18 cellular contexts compared by ENCODE assay signal in genomic region chr2:102698369-102699111, GRCh38.
DNase-seq lines count a peak whose midpoint lies in the region; ATAC-seq and TF ChIP-seq lines count a peak whose summit lies in the region.
"Had no signal": no experiment of that assay in that cellular context is flagged by ENCODE, and none has a peak within 500 bp of the region (broad histone marks: within the 10 kb centered on the region; RNA-seq: fewer than 3 reads in every experiment).

No MANE protein-coding gene starts in this region.

- H3K27ac Mint-ChIP-seq in endodermal cell = no peak overlapping the region
- H3K27ac Mint-ChIP-seq: activated naive CD4-positive, alpha-beta T cell treated with anti-CD3 and anti-CD28 coated beads, Interleukin-2, amount 50 U/mL, for 24 hours; effector memory CD8-positive, alpha-beta T cell had no signal

- H3K4me3 ChIP-seq in SJCRH30 (no peak overlapping the region), endodermal cell (ENCODE audit: low read length) (no peak overlapping the region)
- H3K4me3 ChIP-seq: cardiac muscle cell, prostate gland, tibial artery had no signal

- H3K9ac ChIP-seq in endodermal cell (ENCODE audit: extremely low read depth, low read length, poor library complexity, severe bottlenecking) = no peak overlapping the region

- DNase-seq in DMS153 (lab: John Stamatoyannopoulos, UW) (peak; percentile 65), HPDE6-E6E7 (ENCODE audit: extremely low spot score) (peak; percentile 45), SJCRH30 (peak; percentile 21 to 26), left colon (peak; percentile 65 to 66), globus pallidus (ENCODE audit: low spot score) (no peak), endodermal cell (no peak), kidney glomerular epithelial cell (lab: John Stamatoyannopoulos, UW) (no peak), midbrain (lab: John Stamatoyannopoulos, UW) (no peak)
- DNase-seq: AML-193; DND-41; effector memory CD8-positive, alpha-beta T cell; naive B cell; NCI-H1092 treated with DMSO at 0.1 percent for 48 hours; tibial artery had no signal

- H3K4me1 Mint-ChIP-seq in endodermal cell = no peaks in the 10 kb centered on the region
- H3K4me1 Mint-ChIP-seq: activated naive CD4-positive, alpha-beta T cell treated with anti-CD3 and anti-CD28 coated beads, Interleukin-2, amount 50 U/mL, for 24 hours; naive B cell had no signal

- H3K4me3 Mint-ChIP-seq in endodermal cell = no peak overlapping the region
- H3K4me3 Mint-ChIP-seq: activated naive CD4-positive, alpha-beta T cell treated with anti-CD3 and anti-CD28 coated beads, Interleukin-2, amount 50 U/mL, for 24 hours; effector memory CD8-positive, alpha-beta T cell; naive B cell had no signal

- no peaks in the 10 kb centered on the region for H3K36me3 Mint-ChIP-seq in endodermal cell (ENCODE audit: low read depth)
- H3K36me3 Mint-ChIP-seq: activated naive CD4-positive, alpha-beta T cell treated with anti-CD3 and anti-CD28 coated beads, Interleukin-2, amount 50 U/mL, for 24 hours; naive B cell had no signal

- no peaks in the 10 kb centered on the region for H3K27me3 Mint-ChIP-seq in endodermal cell (ENCODE audit: insufficient read depth)
- H3K27me3 Mint-ChIP-seq: activated naive CD4-positive, alpha-beta T cell treated with anti-CD3 and anti-CD28 coated beads, Interleukin-2, amount 50 U/mL, for 24 hours had no signal

- H3K9me3 Mint-ChIP-seq in endodermal cell = no peaks in the 10 kb centered on the region
- H3K9me3 Mint-ChIP-seq: activated naive CD4-positive, alpha-beta T cell treated with anti-CD3 and anti-CD28 coated beads, Interleukin-2, amount 50 U/mL, for 24 hours; effector memory CD8-positive, alpha-beta T cell had no signal

- H3K36me3 ChIP-seq in SJCRH30 (no peaks in the 10 kb centered on the region), endodermal cell (ENCODE audit: control insufficient read depth, insufficient read depth, low read length) (no peaks in the 10 kb centered on the region)
- H3K36me3 ChIP-seq: cardiac muscle cell, prostate gland, tibial artery had no signal

- H3K27ac ChIP-seq in SJCRH30 (no peak overlapping the region), endodermal cell (ENCODE audit: low read depth, low read length) (no peak overlapping the region)
- H3K27ac ChIP-seq: cardiac muscle cell, prostate gland, tibial artery had no signal

- ATAC-seq in left colon = peak; percentile 77
- ATAC-seq: effector memory CD8-positive, alpha-beta T cell; HepG2 had no signal

- H3K4me1 ChIP-seq in SJCRH30 = no peaks in the 10 kb centered on the region
- no peaks in the 10 kb centered on the region for H3K4me1 ChIP-seq in endodermal cell (ENCODE audit: control insufficient read depth, insufficient read depth, low read length)
- H3K4me1 ChIP-seq: prostate gland, tibial artery had no signal

- TF ChIP-seq CTCF in endodermal cell (conservative IDR thresholded peaks at IDR 0.05) = no peak

- intact Hi-C loops in left colon (cut with DNase I, micrococcal nuclease) = no loop called here

- no peaks in the 10 kb centered on the region for H3K27me3 ChIP-seq in SJCRH30
- no peaks in the 10 kb centered on the region for H3K27me3 ChIP-seq in endodermal cell (ENCODE audit: control insufficient read depth, insufficient read depth, low read length, poor library complexity, severe bottlenecking)
- H3K27me3 ChIP-seq: tibial artery had no signal

- H3K9me3 ChIP-seq in SJCRH30 (replicated peaks) = no peaks in the 10 kb centered on the region
- H3K9me3 ChIP-seq in endodermal cell (ENCODE audit: control insufficient read depth, low read length) = no peaks in the 10 kb centered on the region
- H3K9me3 ChIP-seq: prostate gland, tibial artery had no signal

- WGBS in endodermal cell (ENCODE audit: insufficient coverage in 1 of 2, insufficient read length in 1 of 2), 2 experiments = 89 to 93% methylated on average over 4 to 6 of the region's 6 CpGs

Comparison
In these comparisons a context has a peak if more than half of its experiments do, and no peak if none do; other contexts are left out.
1. DNase-seq: peak in DMS153 (single experiment), HPDE6-E6E7 (single experiment), SJCRH30 (2 of 2) and left colon (2 of 2); none in globus pallidus (single experiment), endodermal cell (single experiment), kidney glomerular epithelial cell (single experiment) and midbrain (single experiment).